1 cellular context compared by ENCODE assay signal in genomic region chr10:92849234-92849525, GRCh38.
TF ChIP-seq lines count a peak whose summit lies in the region.

No MANE protein-coding gene starts in this region.

TF ChIP-seq in GM12878, 131 proteins besides CTCF, POLR2A, EP300 and RAD21 (continued from another document):
- TF ChIP-seq PKNOX1 (IDR thresholded peaks at IDR 0.05), result no peak
- no peak for TF ChIP-seq HSF1 (IDR thresholded peaks at IDR 0.05; ENCODE audit: low read depth, low read length)
- no peak for TF ChIP-seq E4F1 (IDR thresholded peaks at IDR 0.05; ENCODE audit: borderline replicate concordance, partially characterized antibody)
- no peak for TF ChIP-seq NFXL1 (IDR thresholded peaks at IDR 0.05; ENCODE audit: borderline replicate concordance)
- no peak for TF ChIP-seq ESRRA (IDR thresholded peaks at IDR 0.05; ENCODE audit: low read length)
- TF ChIP-seq, protein P1, sequence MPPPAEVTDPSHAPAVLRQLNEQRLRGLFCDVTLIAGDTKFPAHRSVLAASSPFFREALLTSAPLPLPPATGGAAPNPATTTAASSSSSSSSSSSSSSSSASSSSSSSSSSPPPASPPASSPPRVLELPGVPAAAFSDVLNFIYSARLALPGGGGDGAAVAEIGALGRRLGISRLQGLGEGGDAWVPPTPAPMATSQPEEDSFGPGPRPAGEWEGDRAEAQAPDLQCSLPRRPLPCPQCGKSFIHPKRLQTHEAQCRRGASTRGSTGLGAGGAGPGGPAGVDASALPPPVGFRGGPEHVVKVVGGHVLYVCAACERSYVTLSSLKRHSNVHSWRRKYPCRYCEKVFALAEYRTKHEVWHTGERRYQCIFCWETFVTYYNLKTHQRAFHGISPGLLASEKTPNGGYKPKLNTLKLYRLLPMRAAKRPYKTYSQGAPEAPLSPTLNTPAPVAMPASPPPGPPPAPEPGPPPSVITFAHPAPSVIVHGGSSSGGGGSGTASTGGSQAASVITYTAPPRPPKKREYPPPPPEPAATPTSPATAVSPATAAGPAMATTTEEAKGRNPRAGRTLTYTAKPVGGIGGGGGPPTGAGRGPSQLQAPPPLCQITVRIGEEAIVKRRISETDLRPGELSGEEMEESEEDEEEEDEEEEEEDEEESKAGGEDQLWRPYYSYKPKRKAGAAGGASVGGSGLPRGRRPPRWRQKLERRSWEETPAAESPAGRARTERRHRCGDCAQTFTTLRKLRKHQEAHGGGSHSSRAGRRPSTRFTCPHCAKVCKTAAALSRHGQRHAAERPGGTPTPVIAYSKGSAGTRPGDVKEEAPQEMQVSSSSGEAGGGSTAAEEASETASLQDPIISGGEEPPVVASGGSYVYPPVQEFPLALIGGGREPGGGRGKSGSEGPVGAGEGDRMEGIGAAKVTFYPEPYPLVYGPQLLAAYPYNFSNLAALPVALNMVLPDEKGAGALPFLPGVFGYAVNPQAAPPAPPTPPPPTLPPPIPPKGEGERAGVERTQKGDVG (CRISPR knock-in tag; IDR thresholded peaks at IDR 0.05), result no peak
- no peak for TF ChIP-seq LARP7 (IDR thresholded peaks at IDR 0.05)
- no peak for TF ChIP-seq EED (IDR thresholded peaks at IDR 0.05; ENCODE audit: low read depth)
- no peak for TF ChIP-seq IRF4 (IDR thresholded peaks at IDR 0.05; ENCODE audit: low read depth, low read length)
TF ChIP-seq in GM12878: peak in this region for 0.
